In the genomic region with DNA sequence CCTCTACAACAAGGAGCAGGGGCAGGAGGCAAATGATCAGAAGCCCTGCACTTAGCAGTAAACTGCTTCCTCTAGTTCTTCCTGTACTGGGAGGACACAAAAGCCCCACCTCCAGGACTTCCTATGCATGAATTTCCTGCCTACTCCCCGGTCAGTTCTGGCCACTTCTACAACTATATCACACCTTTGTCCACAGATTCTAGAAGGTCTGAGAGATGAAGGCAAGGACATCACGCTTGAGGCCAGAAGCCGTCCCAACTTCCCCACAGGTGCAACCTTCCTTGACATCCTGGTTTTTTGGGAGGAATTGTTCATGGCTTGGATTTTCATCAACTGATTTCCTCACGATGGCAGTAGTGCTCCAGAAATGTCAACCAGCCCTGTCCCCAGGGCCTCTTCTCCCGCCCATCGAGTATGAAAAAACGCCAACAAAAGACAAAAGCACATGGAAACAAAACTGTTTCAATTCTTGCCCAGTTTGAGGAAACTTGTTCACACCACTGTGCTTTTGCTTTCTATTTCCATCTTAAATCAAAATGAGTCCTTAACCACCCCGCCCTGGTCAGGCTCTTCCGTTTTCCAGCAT, we compare ENCODE assay signal across 8 cellular contexts.
DNase-seq lines count a peak whose midpoint lies in the region; ATAC-seq and TF ChIP-seq lines count a peak whose summit lies in the region.

No MANE protein-coding gene starts in this region.

- H3K27me3 Mint-ChIP-seq in CD4-positive, alpha-beta memory T cell: no peaks in the 10 kb centered on the region

- peaks cover 0 to 2% of the 10 kb centered on the region in 2 donors for H3K36me3 Mint-ChIP-seq in CD4-positive, alpha-beta memory T cell

- TF ChIP-seq CTCF in heart left ventricle (IDR thresholded peaks at IDR 0.05): peak; percentile 16 to 63 (median 42)

- no peaks in the 10 kb centered on the region for H3K36me3 ChIP-seq in CD4-positive, alpha-beta memory T cell (ENCODE audit: insufficient read depth, low read length)
- no peaks in the 10 kb centered on the region for H3K36me3 ChIP-seq in heart left ventricle

- peaks cover 5 to 44% (median 18%) of the 10 kb centered on the region in 4 donors for H3K4me1 Mint-ChIP-seq in CD4-positive, alpha-beta memory T cell

- no peaks in the 10 kb centered on the region for H3K9me3 ChIP-seq in CD4-positive, alpha-beta memory T cell (ENCODE audit: control insufficient read depth in 1 of 2, low read length in 2 of 2)
- no peaks in the 10 kb centered on the region for H3K9me3 ChIP-seq in heart left ventricle

- peak; percentile 89 to 93 (median 90) for DNase-seq in CD4-positive, alpha-beta memory T cell
- DNase-seq in NOMO-1 (lab: John Stamatoyannopoulos, UW; ENCODE audit: unreplicated experiment in 2 of 2) (peak; percentile 79 to 91), heart left ventricle (peak in 4 of 5 donors; percentile 64 to 79 (median 76)), SHP77 (lab: John Stamatoyannopoulos, UW) (no peak), NCI-H2107 treated with DMSO at 0.1 percent for 48 hours (lab: John Stamatoyannopoulos, UW; ENCODE audit: unreplicated experiment) (no peak)
- peak; percentile 65 for DNase-seq in activated T-helper 9 cell treated with anti-CD3 and anti-CD28 coated beads, Interleukin-2, amount 50 U/mL, for 16 hours (ENCODE audit: low read depth)
- peak; percentile 32 to 80 for DNase-seq in stimulated activated CD4-positive, alpha-beta T cell treated with anti-CD3 and anti-CD28 coated beads, Interleukin-15, amount 100 ng/mL, for 48 hours (ENCODE audit: low read depth in 2 of 2)

- intact Hi-C loops in CD4-positive, alpha-beta memory T cell (cut with micrococcal nuclease): loop anchor here (1.0 to 10.0 kb wide), 2 partner anchors 15 to 912 kb away; partner anchors contain the start of gene ENOX2
- intact Hi-C loops in heart left ventricle (cut with DNase I): no loop called here

- WGBS in heart left ventricle, 4 donors: 29 to 63% (median 53%) methylated on average over 9 of the region's 9 CpGs

- no peak for TF ChIP-seq POLR2A in heart left ventricle (IDR thresholded peaks at IDR 0.05)

- POLR2A ChIA-PET in CD4-positive, alpha-beta memory T cell (lab: Charles Lee; ENCODE audit: partially characterized antibody): interaction anchor here (1.0 kb wide), 1 partner anchor 11 kb away, joined by 5 read pairs; no protein-coding TSS in a partner anchor

- peaks cover 0 to 1% (median 0%) of the 10 kb centered on the region in 8 donors for H3K9me3 Mint-ChIP-seq in CD4-positive, alpha-beta memory T cell

- CTCF ChIA-PET in CD4-positive, alpha-beta memory T cell (lab: Charles Lee; ENCODE audit: partially characterized antibody): interaction anchor here (1.2 kb wide), 1 partner anchor 11 kb away, joined by 3 read pairs; no protein-coding TSS in a partner anchor

- peak overlapping the region; percentile 79 to 93 (median 85) for H3K27ac Mint-ChIP-seq in CD4-positive, alpha-beta memory T cell

- H3K4me3 Mint-ChIP-seq in CD4-positive, alpha-beta memory T cell: peak overlapping the region; percentile 80 to 91 (median 88)

- H3K4me1 ChIP-seq in CD4-positive, alpha-beta memory T cell (ENCODE audit: insufficient read depth, low read length): peaks cover 20% of the 10 kb centered on the region
- H3K4me1 ChIP-seq in heart left ventricle: peaks cover 0 to 30% (median 0%) of the 10 kb centered on the region in 12 donors

- H3K4me3 ChIP-seq in CD4-positive, alpha-beta memory T cell (ENCODE audit: low read length in 2 of 2): peak overlapping the region; percentile 51 to 54
- H3K4me3 ChIP-seq in heart left ventricle: peak overlapping the region in 10 of 12 donors; percentile 19 to 56 (median 45)

- ATAC-seq in GM21576 (IDR thresholded peaks at IDR 0.05; ENCODE audit: unreplicated experiment) (peak; percentile 56), heart left ventricle (peak in 3 of 4 donors; percentile 83 to 94 (median 91))

- no peaks in the 10 kb centered on the region for H3K27me3 ChIP-seq in CD4-positive, alpha-beta memory T cell (ENCODE audit: insufficient read depth, low read length)
- H3K27me3 ChIP-seq in heart left ventricle: no peaks in the 10 kb centered on the region

- peak overlapping the region; percentile 27 for H3K27ac ChIP-seq in CD4-positive, alpha-beta memory T cell (ENCODE audit: low read depth, low read length)
- H3K27ac ChIP-seq in heart left ventricle: peak overlapping the region in 10 of 12 donors; percentile 53 to 86 (median 63)

Comparison
In these comparisons a context has a peak if more than half of its experiments do, and no peak if none do; other contexts are left out.
1. DNase-seq: peak in CD4-positive, alpha-beta memory T cell (5 of 5), NOMO-1 (2 of 2), activated T-helper 9 cell treated with anti-CD3 and anti-CD28 coated beads, Interleukin-2, amount 50 U/mL, for 16 hours (single experiment), heart left ventricle (4 of 5) and stimulated activated CD4-positive, alpha-beta T cell treated with anti-CD3 and anti-CD28 coated beads, Interleukin-15, amount 100 ng/mL, for 48 hours (2 of 2); none in SHP77 (0 of 2) and NCI-H2107 treated with DMSO at 0.1 percent for 48 hours (single experiment).